Comparison of ENCODE assay signal across 19 cellular contexts in the genomic region with DNA sequence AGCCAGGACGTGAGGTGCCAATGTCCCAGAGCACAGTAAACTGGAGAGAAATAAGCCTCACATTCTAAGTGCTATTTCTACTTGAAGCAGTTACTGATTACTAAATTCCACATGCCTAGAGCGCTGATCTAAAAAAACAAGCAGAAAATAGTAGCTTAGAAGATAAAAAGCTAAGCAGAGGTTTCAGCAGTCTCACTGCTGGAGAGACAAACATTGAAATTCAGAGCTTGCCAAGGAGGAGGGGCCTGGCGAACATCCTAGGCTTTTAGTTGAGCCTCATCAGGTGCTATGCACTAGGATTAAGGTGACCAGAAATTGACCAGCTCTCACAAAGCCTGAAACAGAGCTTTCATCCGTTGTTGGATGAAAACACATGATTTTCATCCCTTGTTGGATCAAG.
DNase-seq lines count a peak whose midpoint lies in the region; ATAC-seq and TF ChIP-seq lines count a peak whose summit lies in the region.
"Had no signal": no experiment of that assay in that cellular context is flagged by ENCODE, and none has a peak within 500 bp of the region (broad histone marks: within the 10 kb centered on the region; RNA-seq: fewer than 3 reads in every experiment).

No MANE protein-coding gene starts in this region.

- no peak overlapping the region for H3K4me2 ChIP-seq in mesenchymal stem cell (ENCODE audit: low read length, poor library complexity, severe bottlenecking)

- H3K4me3 ChIP-seq in left ventricle myocardium inferior (no peak overlapping the region), right atrium auricular region (no peak overlapping the region), mesenchymal stem cell (ENCODE audit: insufficient read depth in 1 of 2, low read depth in 1 of 2, low read length in 2 of 2) (no peak overlapping the region), thyroid gland (replicated peaks in 1 of 3) (no peak overlapping the region)
- H3K4me3 ChIP-seq: breast epithelium, heart left ventricle had no signal

- TF ChIP-seq POLR2A in thyroid gland (IDR thresholded peaks at IDR 0.05), result peak in 1 of 2 donors; percentile 39

- H2AFZ ChIP-seq in mesenchymal stem cell (ENCODE audit: low read depth, low read length), result no peak overlapping the region

- no peak overlapping the region for H3K9ac ChIP-seq in mesenchymal stem cell (ENCODE audit: low read length)

- no peaks in the 10 kb centered on the region for H3K79me1 ChIP-seq in mesenchymal stem cell (replicated peaks; ENCODE audit: low read length, poor library complexity, severe bottlenecking)

- H3K4ac ChIP-seq in mesenchymal stem cell (ENCODE audit: low read depth in 1 of 2, low read length in 2 of 2), result no peak overlapping the region

- no peak overlapping the region for H3K23ac ChIP-seq in mesenchymal stem cell (ENCODE audit: low read length in 2 of 2)

- peaks cover 34% of the 10 kb centered on the region for H3K4me1 ChIP-seq in left ventricle myocardium inferior
- H3K4me1 ChIP-seq in right atrium auricular region, result peaks cover 0 to 25% of the 10 kb centered on the region in 2 donors
- no peaks in the 10 kb centered on the region for H3K4me1 ChIP-seq in mesenchymal stem cell (ENCODE audit: control insufficient read depth, insufficient read depth, low read depth, low read length)
- peaks cover 28 to 49% of the 10 kb centered on the region in 2 donors for H3K4me1 ChIP-seq in thyroid gland

- WGBS in mesenchymal stem cell, result 94% methylated on average over 2 of the region's 4 CpGs
- 38 to 39% methylated on average over 4 of the region's 4 CpGs for WGBS in thyroid gland, 2 donors

- H2BK5ac ChIP-seq in mesenchymal stem cell (ENCODE audit: low read depth, low read length, poor library complexity, severe bottlenecking), result no peak overlapping the region

- H2BK12ac ChIP-seq in mesenchymal stem cell (ENCODE audit: low read length in 2 of 2), result no peak overlapping the region

- H3K18ac ChIP-seq in mesenchymal stem cell (ENCODE audit: low read depth in 1 of 2, low read length in 2 of 2), result no peak overlapping the region

- no peaks in the 10 kb centered on the region for H3K36me3 ChIP-seq in left ventricle myocardium inferior
- no peaks in the 10 kb centered on the region for H3K36me3 ChIP-seq in right atrium auricular region
- no peaks in the 10 kb centered on the region for H3K36me3 ChIP-seq in mesenchymal stem cell (ENCODE audit: control insufficient read depth in 1 of 2, insufficient read depth in 2 of 2, low read depth in 1 of 2, low read length in 2 of 2)
- no peaks in the 10 kb centered on the region for H3K36me3 ChIP-seq in thyroid gland
- H3K36me3 ChIP-seq: breast epithelium, heart left ventricle had no signal

- H4K8ac ChIP-seq in mesenchymal stem cell (ENCODE audit: low read length), result no peak overlapping the region

- no peak overlapping the region for H3K14ac ChIP-seq in mesenchymal stem cell (ENCODE audit: low read length in 2 of 2)

- H2BK120ac ChIP-seq in mesenchymal stem cell (ENCODE audit: low read depth, low read length), result no peak overlapping the region

- no peak overlapping the region for H2AK5ac ChIP-seq in mesenchymal stem cell (ENCODE audit: low read length, severe bottlenecking)

- no peak overlapping the region for H2BK15ac ChIP-seq in mesenchymal stem cell (ENCODE audit: low read depth, poor library complexity, severe bottlenecking)

- H3K27me3 ChIP-seq in left ventricle myocardium inferior (ENCODE audit: low read depth) (no peaks in the 10 kb centered on the region), right atrium auricular region (no peaks in the 10 kb centered on the region), mesenchymal stem cell (ENCODE audit: control insufficient read depth in 1 of 2, insufficient read depth in 1 of 2, low read length in 2 of 2) (no peaks in the 10 kb centered on the region), thyroid gland (no peaks in the 10 kb centered on the region)
- H3K27me3 ChIP-seq: breast epithelium, heart left ventricle had no signal

- H3K27ac ChIP-seq in left ventricle myocardium inferior (replicated peaks) (peak overlapping the region; percentile 10), right atrium auricular region (peak overlapping the region in 1 of 2 donors; percentile 46), mesenchymal stem cell (ENCODE audit: low read length, poor library complexity, severe bottlenecking) (peak overlapping the region; percentile 19), thyroid gland (peak overlapping the region; percentile 61 to 94 (median 81))
- H3K27ac ChIP-seq: breast epithelium, heart left ventricle had no signal

- ATAC-seq in HG03025 (IDR thresholded peaks at IDR 0.05; ENCODE audit: low FRiP score, unreplicated experiment) (no peak), HG03139 (IDR thresholded peaks at IDR 0.05; ENCODE audit: unreplicated experiment) (no peak)
- ATAC-seq: heart left ventricle had no signal

- DNase-seq in left ventricle myocardium inferior (no peak), right atrium auricular region (ENCODE audit: low spot score) (no peak), amniotic epithelial cell (ENCODE audit: low read depth) (peak; percentile 36), mesenchymal stem cell (no peak), thyroid gland (peak; percentile 57 to 72), middle frontal gyrus (ENCODE audit: extremely low spot score, low spot score) (no peak)
- DNase-seq: activated CD4-positive, alpha-beta memory T cell treated with anti-CD3 and anti-CD28 coated beads for 36 hours; activated gamma-delta T cell treated with Interleukin-2 at 50 U/mL for 16 hours; activated T-cell treated with anti-CD3 and anti-CD28 coated beads for 4 hours; amniotic stem cell; COR-L47; heart left ventricle; islet precursor cell; mammary epithelial cell; NCI-H510A treated with DMSO at 0.1 percent for 48 hours; RPMI8226 had no signal

- intact Hi-C loops in left ventricle myocardium inferior (cut with micrococcal nuclease) (no loop called here), thyroid gland (cut with DNase I) (no loop called here)

- H3K9me3 ChIP-seq in left ventricle myocardium inferior (replicated peaks), result peaks cover 12% of the 10 kb centered on the region
- H3K9me3 ChIP-seq in right atrium auricular region, result peaks cover 0 to 9% of the 10 kb centered on the region in 2 donors
- H3K9me3 ChIP-seq in mesenchymal stem cell (ENCODE audit: control insufficient read depth, low read length), result peaks cover 4% of the 10 kb centered on the region
- H3K9me3 ChIP-seq in thyroid gland, result no peaks in the 10 kb centered on the region

- H4K91ac ChIP-seq in mesenchymal stem cell (ENCODE audit: low read length), result no peak overlapping the region

- TF ChIP-seq CTCF in left ventricle myocardium inferior (IDR thresholded peaks at IDR 0.05; ENCODE audit: borderline replicate concordance) (no peak), right atrium auricular region (IDR thresholded peaks at IDR 0.05) (no peak), thyroid gland (IDR thresholded peaks at IDR 0.05) (no peak)

Comparison
In these comparisons a context has a peak if more than half of its experiments do, and no peak if none do; other contexts are left out.
1. DNase-seq: peak in amniotic epithelial cell (single experiment) and thyroid gland (2 of 2); none in left ventricle myocardium inferior (single experiment), right atrium auricular region (single experiment), mesenchymal stem cell (single experiment) and middle frontal gyrus (single experiment).